Comparison of ENCODE assay signal across 1 cellular context in genomic region chr22:46122511-46122971, GRCh38.
TF ChIP-seq lines count a peak whose summit lies in the region.

No MANE protein-coding gene starts in this region.

TF ChIP-seq in HepG2, 621 proteins besides CTCF, POLR2A, EP300 and RAD21 (continued from another document and continues in another):
- no peak; the same call in 1 of the 2 replicates for TF ChIP-seq ZFX (CRISPR knock-in tag; IDR thresholded peaks at IDR 0.05; ENCODE audit: low read depth)
- TF ChIP-seq NFE2 (CRISPR knock-in tag; IDR thresholded peaks at IDR 0.05), result no peak
- TF ChIP-seq ZSCAN31 (CRISPR knock-in tag; IDR thresholded peaks at IDR 0.05; ENCODE audit: low read depth), result no peak
- no peak for TF ChIP-seq TBP (CRISPR knock-in tag; IDR thresholded peaks at IDR 0.05)
- TF ChIP-seq ZSCAN25 (CRISPR knock-in tag; IDR thresholded peaks at IDR 0.05), result no peak
- TF ChIP-seq KDM5A (IDR thresholded peaks at IDR 0.05; ENCODE audit: borderline replicate concordance, low read length), result no peak
- peak; percentile 37 for TF ChIP-seq MNT (IDR thresholded peaks at IDR 0.05)
- no peak for TF ChIP-seq RELA (CRISPR knock-in tag; IDR thresholded peaks at IDR 0.05)
- TF ChIP-seq KLF11 (CRISPR knock-in tag; IDR thresholded peaks at IDR 0.05), result no peak
- TF ChIP-seq ZMAT3 (CRISPR knock-in tag; conservative IDR thresholded peaks at IDR 0.05), result no peak
- TF ChIP-seq ZNF414 (CRISPR knock-in tag; IDR thresholded peaks at IDR 0.05), result no peak
- TF ChIP-seq ZNF343 (CRISPR knock-in tag; IDR thresholded peaks at IDR 0.05), result no peak
- no peak for TF ChIP-seq KLF15 (CRISPR knock-in tag; IDR thresholded peaks at IDR 0.05; ENCODE audit: borderline replicate concordance)
- TF ChIP-seq MAFF (IDR thresholded peaks at IDR 0.05; ENCODE audit: low read depth, low read length), result no peak
- TF ChIP-seq TRAFD1 (CRISPR knock-in tag; IDR thresholded peaks at IDR 0.05; ENCODE audit: borderline replicate concordance), result no peak
- TF ChIP-seq SRSF9 (IDR thresholded peaks at IDR 0.05; ENCODE audit: borderline replicate concordance, insufficient read depth, low read depth, low read length, poor library complexity, severe bottlenecking), result no peak
- no peak for TF ChIP-seq ZNF607 (CRISPR knock-in tag; IDR thresholded peaks at IDR 0.05; ENCODE audit: borderline replicate concordance)
- no peak for TF ChIP-seq TOE1 (CRISPR knock-in tag; IDR thresholded peaks at IDR 0.05)
- TF ChIP-seq ZBTB42 (CRISPR knock-in tag; IDR thresholded peaks at IDR 0.05), result no peak
- TF ChIP-seq ADNP (CRISPR knock-in tag; IDR thresholded peaks at IDR 0.05), result no peak
- TF ChIP-seq TCF7L2 (IDR thresholded peaks at IDR 0.05; ENCODE audit: low read depth, low read length), result no peak
- no peak for TF ChIP-seq THAP8 (CRISPR knock-in tag; IDR thresholded peaks at IDR 0.05; ENCODE audit: borderline replicate concordance)
- no peak for TF ChIP-seq ATRX (CRISPR knock-in tag; IDR thresholded peaks at IDR 0.05; ENCODE audit: borderline replicate concordance)
- no peak for TF ChIP-seq ZFP82 (CRISPR knock-in tag; IDR thresholded peaks at IDR 0.05; ENCODE audit: borderline replicate concordance)
- no peak for TF ChIP-seq NFE2L2 (IDR thresholded peaks at IDR 0.05; ENCODE audit: low read length)
- TF ChIP-seq ZNF556 (CRISPR knock-in tag; IDR thresholded peaks at IDR 0.05; ENCODE audit: borderline replicate concordance), result no peak
- TF ChIP-seq FUBP1 (CRISPR knock-in tag; IDR thresholded peaks at IDR 0.05; ENCODE audit: borderline replicate concordance), result no peak
- no peak for TF ChIP-seq EED (CRISPR knock-in tag; IDR thresholded peaks at IDR 0.05)
- no peak for TF ChIP-seq MEF2D (CRISPR knock-in tag; IDR thresholded peaks at IDR 0.05)
- no peak for TF ChIP-seq ZBTB1 (CRISPR knock-in tag; IDR thresholded peaks at IDR 0.05; ENCODE audit: borderline replicate concordance)
- TF ChIP-seq ZNF263 (CRISPR knock-in tag; IDR thresholded peaks at IDR 0.05), result no peak
- no peak for TF ChIP-seq E2F5 (CRISPR knock-in tag; conservative IDR thresholded peaks at IDR 0.05)
- TF ChIP-seq GATAD2A (CRISPR knock-in tag; IDR thresholded peaks at IDR 0.05), result 0 out of 2 replicates have a peak, but pooled peaks have one; percentile 20
- no peak for TF ChIP-seq RXRA (CRISPR knock-in tag; IDR thresholded peaks at IDR 0.05)
- no peak for TF ChIP-seq BRCA1 (CRISPR knock-in tag; IDR thresholded peaks at IDR 0.05)
- TF ChIP-seq CBX2 (IDR thresholded peaks at IDR 0.05; ENCODE audit: low read depth, low read length), result no peak
- no peak for TF ChIP-seq CBX2 (CRISPR knock-in tag; IDR thresholded peaks at IDR 0.05; ENCODE audit: low read depth)
- no peak for TF ChIP-seq ERF (CRISPR knock-in tag; IDR thresholded peaks at IDR 0.05)
- TF ChIP-seq HOXA5 (CRISPR knock-in tag; IDR thresholded peaks at IDR 0.05), result 0 out of 2 replicates have a peak, but pooled peaks have one; percentile 52
- TF ChIP-seq DPF2 (CRISPR knock-in tag; IDR thresholded peaks at IDR 0.05; ENCODE audit: borderline replicate concordance, low read depth), result no peak
- TF ChIP-seq KLF12 (CRISPR knock-in tag; IDR thresholded peaks at IDR 0.05; ENCODE audit: borderline replicate concordance), result no peak
- no peak for TF ChIP-seq ZNF660 (CRISPR knock-in tag; IDR thresholded peaks at IDR 0.05; ENCODE audit: borderline replicate concordance, low read depth)
- TF ChIP-seq IKZF5 (CRISPR knock-in tag; IDR thresholded peaks at IDR 0.05), result no peak
- TF ChIP-seq AKAP8 (CRISPR knock-in tag; IDR thresholded peaks at IDR 0.05), result no peak
- TF ChIP-seq RORA (CRISPR knock-in tag; IDR thresholded peaks at IDR 0.05), result no peak
- no peak for TF ChIP-seq NCOR1 (IDR thresholded peaks at IDR 0.05; ENCODE audit: borderline replicate concordance, low read length)
- TF ChIP-seq E2F2 (CRISPR knock-in tag; IDR thresholded peaks at IDR 0.05; ENCODE audit: borderline replicate concordance), result no peak
- TF ChIP-seq SKI (IDR thresholded peaks at IDR 0.05; ENCODE audit: partially characterized antibody), result no peak
- no peak for TF ChIP-seq ZEB1 (IDR thresholded peaks at IDR 0.05; ENCODE audit: insufficient replicate concordance, low read depth)
- TF ChIP-seq AHR (CRISPR knock-in tag; IDR thresholded peaks at IDR 0.05), result no peak; the same call in 1 of the 2 replicates
- no peak for TF ChIP-seq ZFP1 (CRISPR knock-in tag; IDR thresholded peaks at IDR 0.05)
- no peak for TF ChIP-seq DNMT3B (CRISPR knock-in tag; conservative IDR thresholded peaks at IDR 0.05)
- no peak; the same call in 1 of the 2 replicates for TF ChIP-seq ZBTB25 (CRISPR knock-in tag; IDR thresholded peaks at IDR 0.05)
- no peak for TF ChIP-seq ZNF784 (CRISPR knock-in tag; IDR thresholded peaks at IDR 0.05; ENCODE audit: borderline replicate concordance)
- TF ChIP-seq ZBTB7B (CRISPR knock-in tag; IDR thresholded peaks at IDR 0.05), result no peak; the same call in 1 of the 2 replicates
- 0 out of 2 replicates have a peak, but pooled peaks have one; percentile 38 for TF ChIP-seq ZNF275 (CRISPR knock-in tag; IDR thresholded peaks at IDR 0.05; ENCODE audit: borderline replicate concordance)
- TF ChIP-seq TCF7 (IDR thresholded peaks at IDR 0.05; ENCODE audit: low read depth), result no peak
- TF ChIP-seq MTA3 (CRISPR knock-in tag; IDR thresholded peaks at IDR 0.05), result no peak
- no peak for TF ChIP-seq ZBTB2 (CRISPR knock-in tag; IDR thresholded peaks at IDR 0.05; ENCODE audit: low read depth)
- TF ChIP-seq PHF8 (CRISPR knock-in tag; IDR thresholded peaks at IDR 0.05), result no peak
- TF ChIP-seq ZNF569 (CRISPR knock-in tag; IDR thresholded peaks at IDR 0.05; ENCODE audit: borderline replicate concordance), result no peak
- no peak for TF ChIP-seq MAFG (CRISPR knock-in tag; IDR thresholded peaks at IDR 0.05)
